Comparison of ENCODE assay signal across 1 cellular context in genomic region chr6:43509142-43509983, GRCh38.
TF ChIP-seq lines count a peak whose summit lies in the region.

No MANE protein-coding gene starts in this region.

TF ChIP-seq in HepG2, 621 proteins besides CTCF, POLR2A, EP300 and RAD21 (continued from another document and continues in another):
- TF ChIP-seq, protein P1, sequence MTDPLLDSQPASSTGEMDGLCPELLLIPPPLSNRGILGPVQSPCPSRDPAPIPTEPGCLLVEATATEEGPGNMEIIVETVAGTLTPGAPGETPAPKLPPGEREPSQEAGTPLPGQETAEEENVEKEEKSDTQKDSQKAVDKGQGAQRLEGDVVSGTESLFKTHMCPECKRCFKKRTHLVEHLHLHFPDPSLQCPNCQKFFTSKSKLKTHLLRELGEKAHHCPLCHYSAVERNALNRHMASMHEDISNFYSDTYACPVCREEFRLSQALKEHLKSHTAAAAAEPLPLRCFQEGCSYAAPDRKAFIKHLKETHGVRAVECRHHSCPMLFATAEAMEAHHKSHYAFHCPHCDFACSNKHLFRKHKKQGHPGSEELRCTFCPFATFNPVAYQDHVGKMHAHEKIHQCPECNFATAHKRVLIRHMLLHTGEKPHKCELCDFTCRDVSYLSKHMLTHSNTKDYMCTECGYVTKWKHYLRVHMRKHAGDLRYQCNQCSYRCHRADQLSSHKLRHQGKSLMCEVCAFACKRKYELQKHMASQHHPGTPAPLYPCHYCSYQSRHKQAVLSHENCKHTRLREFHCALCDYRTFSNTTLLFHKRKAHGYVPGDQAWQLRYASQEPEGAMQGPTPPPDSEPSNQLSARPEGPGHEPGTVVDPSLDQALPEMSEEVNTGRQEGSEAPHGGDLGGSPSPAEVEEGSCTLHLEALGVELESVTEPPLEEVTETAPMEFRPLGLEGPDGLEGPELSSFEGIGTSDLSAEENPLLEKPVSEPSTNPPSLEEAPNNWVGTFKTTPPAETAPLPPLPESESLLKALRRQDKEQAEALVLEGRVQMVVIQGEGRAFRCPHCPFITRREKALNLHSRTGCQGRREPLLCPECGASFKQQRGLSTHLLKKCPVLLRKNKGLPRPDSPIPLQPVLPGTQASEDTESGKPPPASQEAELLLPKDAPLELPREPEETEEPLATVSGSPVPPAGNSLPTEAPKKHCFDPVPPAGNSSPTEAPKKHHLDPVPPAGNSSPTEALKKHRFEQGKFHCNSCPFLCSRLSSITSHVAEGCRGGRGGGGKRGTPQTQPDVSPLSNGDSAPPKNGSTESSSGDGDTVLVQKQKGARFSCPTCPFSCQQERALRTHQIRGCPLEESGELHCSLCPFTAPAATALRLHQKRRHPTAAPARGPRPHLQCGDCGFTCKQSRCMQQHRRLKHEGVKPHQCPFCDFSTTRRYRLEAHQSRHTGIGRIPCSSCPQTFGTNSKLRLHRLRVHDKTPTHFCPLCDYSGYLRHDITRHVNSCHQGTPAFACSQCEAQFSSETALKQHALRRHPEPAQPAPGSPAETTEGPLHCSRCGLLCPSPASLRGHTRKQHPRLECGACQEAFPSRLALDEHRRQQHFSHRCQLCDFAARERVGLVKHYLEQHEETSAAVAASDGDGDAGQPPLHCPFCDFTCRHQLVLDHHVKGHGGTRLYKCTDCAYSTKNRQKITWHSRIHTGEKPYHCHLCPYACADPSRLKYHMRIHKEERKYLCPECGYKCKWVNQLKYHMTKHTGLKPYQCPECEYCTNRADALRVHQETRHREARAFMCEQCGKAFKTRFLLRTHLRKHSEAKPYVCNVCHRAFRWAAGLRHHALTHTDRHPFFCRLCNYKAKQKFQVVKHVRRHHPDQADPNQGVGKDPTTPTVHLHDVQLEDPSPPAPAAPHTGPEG (CRISPR knock-in tag; IDR thresholded peaks at IDR 0.05) = no peak
- TF ChIP-seq ZNF333 (CRISPR knock-in tag; IDR thresholded peaks at IDR 0.05; ENCODE audit: borderline replicate concordance) (no peak), PRMT3 (CRISPR knock-in tag; IDR thresholded peaks at IDR 0.05; ENCODE audit: borderline replicate concordance, low read depth) (no peak), ARID2 (CRISPR knock-in tag; IDR thresholded peaks at IDR 0.05; ENCODE audit: borderline replicate concordance) (0 out of 2 replicates have a peak, but pooled peaks have one; percentile 55), RXRA (CRISPR knock-in tag; IDR thresholded peaks at IDR 0.05) (peak; percentile 59; the same call in 1 of the 2 replicates), GZF1 (CRISPR knock-in tag; IDR thresholded peaks at IDR 0.05) (no peak), NFIC (IDR thresholded peaks at IDR 0.05; ENCODE audit: low read length) (no peak), ZNF20 (CRISPR knock-in tag; IDR thresholded peaks at IDR 0.05) (no peak), ZNF549 (CRISPR knock-in tag; IDR thresholded peaks at IDR 0.05) (no peak), DR1 (CRISPR knock-in tag; IDR thresholded peaks at IDR 0.05) (no peak), ZNF567 (CRISPR knock-in tag; IDR thresholded peaks at IDR 0.05; ENCODE audit: borderline replicate concordance) (no peak), TCF7L2 (IDR thresholded peaks at IDR 0.05; ENCODE audit: low read depth, low read length) (no peak), ZNF33A (CRISPR knock-in tag; IDR thresholded peaks at IDR 0.05; ENCODE audit: borderline replicate concordance) (no peak), MTA1 (CRISPR knock-in tag; IDR thresholded peaks at IDR 0.05; ENCODE audit: borderline replicate concordance) (peak; percentile 61; the same call in 1 of the 2 replicates), PTBP1 (IDR thresholded peaks at IDR 0.05; ENCODE audit: low read depth, low read length, poor library complexity, severe bottlenecking) (no peak), ZSCAN30 (CRISPR knock-in tag; IDR thresholded peaks at IDR 0.05) (no peak), MED13 (CRISPR knock-in tag; IDR thresholded peaks at IDR 0.05) (no peak), ZNF660 (CRISPR knock-in tag; IDR thresholded peaks at IDR 0.05; ENCODE audit: borderline replicate concordance, low read depth) (no peak), ATF1 (CRISPR knock-in tag; IDR thresholded peaks at IDR 0.05) (no peak), WIZ (CRISPR knock-in tag; IDR thresholded peaks at IDR 0.05) (no peak), MAFG (CRISPR knock-in tag; IDR thresholded peaks at IDR 0.05) (no peak), SIN3A (IDR thresholded peaks at IDR 0.05; ENCODE audit: borderline replicate concordance, low read depth, low read length) (no peak), MIXL1 (CRISPR knock-in tag; IDR thresholded peaks at IDR 0.05) (no peak), ADNP (CRISPR knock-in tag; IDR thresholded peaks at IDR 0.05) (no peak), KLF9 (CRISPR knock-in tag; IDR thresholded peaks at IDR 0.05; ENCODE audit: low read depth) (no peak), ZBTB44 (CRISPR knock-in tag; IDR thresholded peaks at IDR 0.05) (no peak), NFAT5 (CRISPR knock-in tag; IDR thresholded peaks at IDR 0.05) (no peak; the same call in 1 of the 2 replicates), PRDM15 (CRISPR knock-in tag; IDR thresholded peaks at IDR 0.05) (no peak), ZNF3 (CRISPR knock-in tag; IDR thresholded peaks at IDR 0.05) (no peak), SETDB1 (CRISPR knock-in tag; IDR thresholded peaks at IDR 0.05; ENCODE audit: borderline replicate concordance) (no peak), ZNF280B (CRISPR knock-in tag; IDR thresholded peaks at IDR 0.05; ENCODE audit: borderline replicate concordance) (peak; percentile 80; the same call in 1 of the 2 replicates), BORCS8-MEF2B (CRISPR knock-in tag; IDR thresholded peaks at IDR 0.05) (0 out of 2 replicates have a peak, but pooled peaks have one; percentile 61), NONO (IDR thresholded peaks at IDR 0.05) (no peak), NONO (CRISPR knock-in tag; conservative IDR thresholded peaks at IDR 0.05) (no peak), JDP2 (CRISPR knock-in tag; IDR thresholded peaks at IDR 0.05; ENCODE audit: borderline replicate concordance) (no peak)
- TF ChIP-seq, protein P2, sequence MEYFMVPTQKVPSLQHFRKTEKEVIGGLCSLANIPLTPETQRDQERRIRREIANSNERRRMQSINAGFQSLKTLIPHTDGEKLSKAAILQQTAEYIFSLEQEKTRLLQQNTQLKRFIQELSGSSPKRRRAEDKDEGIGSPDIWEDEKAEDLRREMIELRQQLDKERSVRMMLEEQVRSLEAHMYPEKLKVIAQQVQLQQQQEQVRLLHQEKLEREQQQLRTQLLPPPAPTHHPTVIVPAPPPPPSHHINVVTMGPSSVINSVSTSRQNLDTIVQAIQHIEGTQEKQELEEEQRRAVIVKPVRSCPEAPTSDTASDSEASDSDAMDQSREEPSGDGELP (IDR thresholded peaks at IDR 0.05; ENCODE audit: borderline replicate concordance, low read depth) = no peak
- TF ChIP-seq, protein P3, sequence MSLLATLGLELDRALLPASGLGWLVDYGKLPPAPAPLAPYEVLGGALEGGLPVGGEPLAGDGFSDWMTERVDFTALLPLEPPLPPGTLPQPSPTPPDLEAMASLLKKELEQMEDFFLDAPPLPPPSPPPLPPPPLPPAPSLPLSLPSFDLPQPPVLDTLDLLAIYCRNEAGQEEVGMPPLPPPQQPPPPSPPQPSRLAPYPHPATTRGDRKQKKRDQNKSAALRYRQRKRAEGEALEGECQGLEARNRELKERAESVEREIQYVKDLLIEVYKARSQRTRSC (CRISPR knock-in tag; IDR thresholded peaks at IDR 0.05; ENCODE audit: low read depth) = no peak
- TF ChIP-seq, protein P4, sequence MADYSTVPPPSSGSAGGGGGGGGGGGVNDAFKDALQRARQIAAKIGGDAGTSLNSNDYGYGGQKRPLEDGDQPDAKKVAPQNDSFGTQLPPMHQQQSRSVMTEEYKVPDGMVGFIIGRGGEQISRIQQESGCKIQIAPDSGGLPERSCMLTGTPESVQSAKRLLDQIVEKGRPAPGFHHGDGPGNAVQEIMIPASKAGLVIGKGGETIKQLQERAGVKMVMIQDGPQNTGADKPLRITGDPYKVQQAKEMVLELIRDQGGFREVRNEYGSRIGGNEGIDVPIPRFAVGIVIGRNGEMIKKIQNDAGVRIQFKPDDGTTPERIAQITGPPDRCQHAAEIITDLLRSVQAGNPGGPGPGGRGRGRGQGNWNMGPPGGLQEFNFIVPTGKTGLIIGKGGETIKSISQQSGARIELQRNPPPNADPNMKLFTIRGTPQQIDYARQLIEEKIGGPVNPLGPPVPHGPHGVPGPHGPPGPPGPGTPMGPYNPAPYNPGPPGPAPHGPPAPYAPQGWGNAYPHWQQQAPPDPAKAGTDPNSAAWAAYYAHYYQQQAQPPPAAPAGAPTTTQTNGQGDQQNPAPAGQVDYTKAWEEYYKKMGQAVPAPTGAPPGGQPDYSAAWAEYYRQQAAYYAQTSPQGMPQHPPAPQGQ (CRISPR knock-in tag; IDR thresholded peaks at IDR 0.05; ENCODE audit: borderline replicate concordance) = no peak
- TF ChIP-seq, protein P5, sequence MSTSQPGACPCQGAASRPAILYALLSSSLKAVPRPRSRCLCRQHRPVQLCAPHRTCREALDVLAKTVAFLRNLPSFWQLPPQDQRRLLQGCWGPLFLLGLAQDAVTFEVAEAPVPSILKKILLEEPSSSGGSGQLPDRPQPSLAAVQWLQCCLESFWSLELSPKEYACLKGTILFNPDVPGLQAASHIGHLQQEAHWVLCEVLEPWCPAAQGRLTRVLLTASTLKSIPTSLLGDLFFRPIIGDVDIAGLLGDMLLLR (CRISPR knock-in tag; IDR thresholded peaks at IDR 0.05) = 0 out of 2 replicates have a peak, but pooled peaks have one; percentile 44
